8 cellular contexts compared by ENCODE assay signal in genomic region chr1:39183503-39184353, GRCh38. TPM values are rescaled to one million over a fixed set of nuclear protein-coding genes. Genes with fewer than 3 reads are reported as not detected.
DNase-seq lines count a peak whose midpoint lies in the region; ATAC-seq and TF ChIP-seq lines count a peak whose summit lies in the region.

No MANE protein-coding gene starts in this region.

- H3K27me3 ChIP-seq in HUES6 (ENCODE audit: control insufficient read depth, insufficient read depth, low read length) (no peaks in the 10 kb centered on the region), RWPE2 (ENCODE audit: insufficient read depth, poor library complexity, severe bottlenecking) (no peaks in the 10 kb centered on the region), gastrocnemius medialis (no peaks in the 10 kb centered on the region)

- peak overlapping the region; percentile 32 for H3K9ac ChIP-seq in HUES6 (ENCODE audit: low read length)

- ATAC-seq in RWPE2 (ENCODE audit: low read depth) (peak; percentile 70), gastrocnemius medialis (peak; percentile 95 to 96), GM18502 (IDR thresholded peaks at IDR 0.05; ENCODE audit: poor library complexity, unreplicated experiment) (no peak)

- TF ChIP-seq CTCF in GM12865 (IDR thresholded peaks at IDR 0.05; ENCODE audit: insufficient read depth, low read depth, low read length, missing control alignments), result peak; percentile 51
- peak; percentile 59 for TF ChIP-seq CTCF in RWPE2 (IDR thresholded peaks at IDR 0.05; ENCODE audit: poor library complexity, severe bottlenecking)
- TF ChIP-seq CTCF in gastrocnemius medialis (IDR thresholded peaks at IDR 0.05 in 4 of 5, conservative IDR thresholded peaks at IDR 0.05 in 1 of 5), result peak; percentile 36 to 63 (median 58)

- H3K27ac ChIP-seq in HUES6 (ENCODE audit: low read depth, low read length), result no peak overlapping the region
- peak overlapping the region; percentile 98 for H3K27ac ChIP-seq in RWPE2 (ENCODE audit: poor library complexity, severe bottlenecking)
- H3K27ac ChIP-seq in gastrocnemius medialis, result peak overlapping the region; percentile 80 to 91 (median 83)

- no peaks in the 10 kb centered on the region for H3K9me3 Mint-ChIP-seq in activated T-helper 1 cell treated with anti-CD3 and anti-CD28 coated beads, Interleukin-12 subunit alpha, Interleukin-12 subunit beta, Interleukin-2, Interleukin-4 antibody, amounts not matched to agents 30 ng/mL and 10 ng/mL and 1 ng/mL, durations not matched to agents 14 hours and 24 hours and 36 hours

- H3K4me3 ChIP-seq in GM12865 (ENCODE audit: low read depth, low read length) (no peak overlapping the region), HUES6 (ENCODE audit: low read depth, low read length) (no peak overlapping the region), RWPE2 (ENCODE audit: severe bottlenecking) (no peak overlapping the region), gastrocnemius medialis (no peak overlapping the region)

- peaks cover 5% of the 10 kb centered on the region for H3K36me3 Mint-ChIP-seq in activated T-helper 1 cell treated with anti-CD3 and anti-CD28 coated beads, Interleukin-12 subunit alpha, Interleukin-12 subunit beta, Interleukin-2, Interleukin-4 antibody, amounts not matched to agents 30 ng/mL and 10 ng/mL and 1 ng/mL, durations not matched to agents 14 hours and 24 hours and 36 hours (ENCODE audit: low read depth)

- H3K36me3 ChIP-seq in HUES6 (ENCODE audit: control insufficient read depth, insufficient read depth, low read length) (no peaks in the 10 kb centered on the region), RWPE2 (ENCODE audit: low read depth) (no peaks in the 10 kb centered on the region), gastrocnemius medialis (no peaks in the 10 kb centered on the region)

- H3K4me1 Mint-ChIP-seq in activated T-helper 1 cell treated with anti-CD3 and anti-CD28 coated beads, Interleukin-12 subunit alpha, Interleukin-12 subunit beta, Interleukin-2, Interleukin-4 antibody, amounts not matched to agents 30 ng/mL and 10 ng/mL and 1 ng/mL, durations not matched to agents 14 hours and 24 hours and 36 hours (ENCODE audit: low read depth), result peaks cover 53% of the 10 kb centered on the region

- TF ChIP-seq POLR2A in gastrocnemius medialis (IDR thresholded peaks at IDR 0.05), result peak in 1 of 2 donors; percentile 40

- in situ Hi-C loops in gastrocnemius medialis (cut with MboI; ENCODE audit: low sequenced_read_pairs in 4 of 4), result loop anchor here in 2 of 4 donors (5.0 to 10.0 kb wide), 2 partner anchors 74 to 79 kb away; no protein-coding TSS in a partner anchor

- H3K4me1 ChIP-seq in HUES6 (ENCODE audit: control insufficient read depth, insufficient read depth, low read length), result peaks cover 25% of the 10 kb centered on the region
- peaks cover 55% of the 10 kb centered on the region for H3K4me1 ChIP-seq in RWPE2 (ENCODE audit: insufficient read depth, poor library complexity, severe bottlenecking)
- H3K4me1 ChIP-seq in gastrocnemius medialis, result peaks cover 33 to 35% of the 10 kb centered on the region in 2 donors

- DNase-seq in GM12865 (ENCODE audit: low read depth) (peak; percentile 68), RWPE2 (ENCODE audit: low spot score) (peak; percentile 93), germinal center (ENCODE audit: low spot score) (peak; percentile 42), gastrocnemius medialis (peak; percentile 65 to 82), GM19240 (ENCODE audit: insufficient read length, low spot score) (no peak)
- peak; percentile 78 for DNase-seq in activated T-helper 1 cell treated with anti-CD3 and anti-CD28 coated beads, Interleukin-12 subunit alpha, Interleukin-12 subunit beta, Interleukin-2, Interleukin-4 antibody, amounts not matched to agents 30 ng/mL and 10 ng/mL and 1 ng/mL, durations not matched to agents 14 hours and 24 hours and 36 hours (ENCODE audit: low spot score)

- H3K27ac Mint-ChIP-seq in activated T-helper 1 cell treated with anti-CD3 and anti-CD28 coated beads, Interleukin-12 subunit alpha, Interleukin-12 subunit beta, Interleukin-2, Interleukin-4 antibody, amounts not matched to agents 30 ng/mL and 10 ng/mL and 1 ng/mL, durations not matched to agents 14 hours and 24 hours and 36 hours, result peak overlapping the region; percentile 97

- no peaks in the 10 kb centered on the region for H3K9me3 ChIP-seq in HUES6 (ENCODE audit: control insufficient read depth, insufficient read depth, low read depth, low read length)
- no peaks in the 10 kb centered on the region for H3K9me3 ChIP-seq in RWPE2 (ENCODE audit: severe bottlenecking)
- H3K9me3 ChIP-seq in gastrocnemius medialis, result no peaks in the 10 kb centered on the region

- no peaks in the 10 kb centered on the region for H3K27me3 Mint-ChIP-seq in activated T-helper 1 cell treated with anti-CD3 and anti-CD28 coated beads, Interleukin-12 subunit alpha, Interleukin-12 subunit beta, Interleukin-2, Interleukin-4 antibody, amounts not matched to agents 30 ng/mL and 10 ng/mL and 1 ng/mL, durations not matched to agents 14 hours and 24 hours and 36 hours (ENCODE audit: insufficient read depth)

- intact Hi-C loops in activated T-helper 1 cell treated with anti-CD3 and anti-CD28 coated beads, Interleukin-12 subunit alpha, Interleukin-12 subunit beta, Interleukin-2, Interleukin-4 antibody, amounts not matched to agents 30 ng/mL and 10 ng/mL and 1 ng/mL, durations not matched to agents 14 hours and 24 hours and 36 hours (cut with micrococcal nuclease), result loop anchor here (1.0 to 5.0 kb wide), 7 partner anchors 9 to 156 kb away; partner anchors contain the start of gene NDUFS5
- intact Hi-C loops in gastrocnemius medialis (cut with DNase I; ENCODE audit: low total_unique reads), result loop anchor here (2.0 to 10.0 kb wide), 2 partner anchors 75 to 329 kb away; partner anchors contain the start of gene RRAGC

- peak overlapping the region; percentile 57 for H3K4me3 Mint-ChIP-seq in activated T-helper 1 cell treated with anti-CD3 and anti-CD28 coated beads, Interleukin-12 subunit alpha, Interleukin-12 subunit beta, Interleukin-2, Interleukin-4 antibody, amounts not matched to agents 30 ng/mL and 10 ng/mL and 1 ng/mL, durations not matched to agents 14 hours and 24 hours and 36 hours

RNA-seq across cellular contexts. Expression of gene MACF1, which starts 20.8 kb away (rescaled TPM):
- 224 and 226 TPM in 2 replicates for total RNA-seq in activated T-helper 1 cell treated with anti-CD3 and anti-CD28 coated beads, Interleukin-12 subunit alpha, Interleukin-12 subunit beta, Interleukin-2, Interleukin-4 antibody, amounts not matched to agents 30 ng/mL and 10 ng/mL and 1 ng/mL, durations not matched to agents 14 hours and 24 hours and 36 hours
- 100 to 1,000 TPM in 2 of 4 donors, 10 to 100 TPM in 2; 78.7 to 139 (median 113) TPM for total RNA-seq in gastrocnemius medialis
